In the genomic region with DNA sequence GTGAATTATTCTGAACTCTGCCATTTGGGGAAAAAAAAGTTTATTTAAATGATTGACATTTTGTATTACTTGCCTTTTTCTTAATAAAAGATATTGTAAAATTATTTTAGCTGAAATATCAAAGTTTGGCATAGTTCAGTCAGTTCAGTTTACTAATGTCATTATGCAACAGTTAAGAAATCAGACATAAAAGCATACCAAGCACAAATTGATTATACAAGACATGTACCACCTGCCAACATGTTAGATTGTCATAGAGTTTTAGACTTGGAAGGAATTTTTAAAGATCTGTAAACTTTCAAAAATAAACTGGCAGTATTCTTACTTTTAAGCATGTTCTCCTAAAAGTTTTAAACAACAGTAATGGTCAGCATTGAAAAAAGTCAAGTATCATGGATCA, we compare ENCODE assay signal across 28 cellular contexts.
A peak's percentile ranks its signal among the peaks of the same experiment; 100 is the strongest.
DNase-seq lines count a peak whose midpoint lies in the region; ATAC-seq, FAIRE-seq and TF ChIP-seq lines count a peak whose summit lies in the region.
"Had no signal": no experiment of that assay in that cellular context is flagged by ENCODE, and none has a peak within 500 bp of the region (broad histone marks: within the 10 kb centered on the region; RNA-seq: fewer than 3 reads in every experiment).

No MANE protein-coding gene starts in this region.

- BruUV-seq in HepG2 (replicated peaks; lab: Mats Ljungman, UMichigan): no TSS peak
- TSS peak; percentile 13 for BruUV-seq in Panc1 (replicated peaks; lab: Mats Ljungman, UMichigan)

- peak in 3 of 4 donors; percentile 47 to 75 (median 59) for ATAC-seq in right lobe of liver
- no peak for ATAC-seq in HepG2
- no peak for ATAC-seq in Panc1
- peak; percentile 62 for ATAC-seq in left lobe of liver
- ATAC-seq in sciatic nerve: peak; percentile 42
- no peak for ATAC-seq in GM21381 (IDR thresholded peaks at IDR 0.05; ENCODE audit: unreplicated experiment)
- ATAC-seq in HG02981 (IDR thresholded peaks at IDR 0.05; ENCODE audit: unreplicated experiment): no peak
- ATAC-seq: GM12878 had no signal

- H3K4me1 ChIP-seq in right lobe of liver: peaks cover 0 to 13% (median 4%) of the 10 kb centered on the region in 4 donors
- H3K4me1 ChIP-seq in HepG2 (ENCODE audit: insufficient read depth, low read length): peaks cover 17% of the 10 kb centered on the region
- H3K4me1 ChIP-seq in Panc1 (ENCODE audit: control insufficient read depth, insufficient read depth, low read length): no peaks in the 10 kb centered on the region
- H3K4me1 ChIP-seq: BE2C, BLaER1 had no signal

- H3K9ac ChIP-seq in HepG2 (ENCODE audit: insufficient read depth, low read depth, low read length): no peak overlapping the region
- H3K9ac ChIP-seq: BLaER1 had no signal

- intact Hi-C loops in right lobe of liver (cut with DNase I) (no loop called here), HepG2 (cut with micrococcal nuclease; ENCODE audit: unreplicated experiment) (no loop called here), Panc1 (cut with micrococcal nuclease; ENCODE audit: unreplicated experiment) (no loop called here), sciatic nerve (cut with DNase I) (no loop called here)

- H3K4me3 ChIP-seq in right lobe of liver (no peak overlapping the region), HepG2 (replicated peaks in 1 of 3; ENCODE audit: insufficient read depth in 1 of 3, low read depth in 2 of 3, low read length in 3 of 3) (no peak overlapping the region), Panc1 (ENCODE audit: low read depth in 2 of 2, low read length in 2 of 2) (no peak overlapping the region)
- H3K4me3 ChIP-seq: BLaER1, GM12878 had no signal

- H3K4me2 ChIP-seq in HepG2 (ENCODE audit: low read depth, low read length): no peak overlapping the region
- H3K4me2 ChIP-seq: BLaER1 had no signal

- no peaks in the 10 kb centered on the region for H3K9me3 ChIP-seq in right lobe of liver
- peaks cover 4% of the 10 kb centered on the region for H3K9me3 ChIP-seq in HepG2 (ENCODE audit: low read length)
- H3K9me3 ChIP-seq in Panc1 (ENCODE audit: control insufficient read depth, insufficient read depth, low read depth, low read length): no peaks in the 10 kb centered on the region
- H3K9me3 ChIP-seq: BE2C had no signal

- no peak overlapping the region for H2AFZ ChIP-seq in HepG2 (ENCODE audit: low read length)

- in situ Hi-C loops in HepG2 (cut with HindIII; ENCODE audit: extremely low pct_ligation_motif_present, low pct_unique_long_range_greater_than_20kb): no loop called here
- in situ Hi-C loops in Panc1 (cut with HindIII; ENCODE audit: low pct_unique_long_range_greater_than_20kb, low sequenced_read_pairs): no loop called here

- CTCF ChIA-PET in HepG2 (lab: Yijun Ruan, JAX; ENCODE audit: low intra/inter-chr PET ratio, low total read pairs) (no interaction called here), Panc1 (lab: Charles Lee) (interaction anchor here (0.9 to 1.0 kb wide), 2 partner anchors 34 to 77 kb away, joined by 3 to 4 read pairs; no protein-coding TSS in a partner anchor)

- H3K79me2 ChIP-seq in HepG2 (ENCODE audit: insufficient read depth, low read length): no peaks in the 10 kb centered on the region

- no peak for TF ChIP-seq RAD21 in HepG2 (CRISPR knock-in tag; IDR thresholded peaks at IDR 0.05)

- TF ChIP-seq EP300 in HepG2 (IDR thresholded peaks at IDR 0.05; ENCODE audit: low read depth in 2 of 2, low read length in 2 of 2): no peak
- TF ChIP-seq EP300 in HepG2 (CRISPR knock-in tag; IDR thresholded peaks at IDR 0.05; ENCODE audit: borderline replicate concordance): no peak

- TF ChIP-seq CTCF in right lobe of liver (IDR thresholded peaks at IDR 0.05): no peak
- TF ChIP-seq CTCF in HepG2 (CRISPR knock-in tag; IDR thresholded peaks at IDR 0.05): no peak
- TF ChIP-seq CTCF in Panc1 (IDR thresholded peaks at IDR 0.05): no peak

- H3K27ac ChIP-seq in right lobe of liver (no peak overlapping the region), HepG2 (ENCODE audit: extremely low read length, insufficient read depth, low read length) (no peak overlapping the region), Panc1 (ENCODE audit: low read length) (no peak overlapping the region)
- H3K27ac ChIP-seq: BLaER1 had no signal

- H3K36me3 ChIP-seq in right lobe of liver: no peaks in the 10 kb centered on the region
- no peaks in the 10 kb centered on the region for H3K36me3 ChIP-seq in HepG2 (replicated peaks in 1 of 2; ENCODE audit: control insufficient read depth in 1 of 2, insufficient read depth in 2 of 2, low read length in 2 of 2)
- no peaks in the 10 kb centered on the region for H3K36me3 ChIP-seq in Panc1 (ENCODE audit: control insufficient read depth, insufficient read depth, low read length)
- H3K36me3 ChIP-seq: BE2C, BLaER1 had no signal

- TF ChIP-seq POLR2A in right lobe of liver (IDR thresholded peaks at IDR 0.05) (no peak), HepG2 (IDR thresholded peaks at IDR 0.05; ENCODE audit: insufficient read depth in 1 of 2, low read depth in 2 of 2, low read length in 2 of 2) (no peak)

- DNase-seq in right lobe of liver: no peak
- DNase-seq in HepG2 (ENCODE audit: low spot score): no peak
- no peak for DNase-seq in Panc1 (ENCODE audit: low read depth, low spot score)
- no peak for DNase-seq in left lobe of liver (ENCODE audit: low spot score)
- no peak for DNase-seq in sciatic nerve (ENCODE audit: low spot score)
- DNase-seq in midbrain (lab: John Stamatoyannopoulos, UW): no peak
- DNase-seq: 8988T; ACHN; BE2C; C1 segment of cervical spinal cord; CD4-positive, alpha-beta memory T cell; CD4-positive, CD25-positive, alpha-beta regulatory T cell; CD8-positive, alpha-beta memory T cell; COR-L47; DMS 273 treated with DMSO at 0.1 percent for 48 hours; DMS153; DMS53; DMS79; DND-41; EL; GDM1 had no signal

- POLR2A ChIA-PET in HepG2 (lab: Yijun Ruan, JAX) (interaction anchor here (0.6 kb wide), 1 partner anchor 557 kb away, joined by 3 read pairs; no protein-coding TSS in a partner anchor), Panc1 (lab: Charles Lee) (no interaction called here)

- FAIRE-seq in HepG2 (lab: Jason Lieb, UNC): no peak
- FAIRE-seq: A204.1, GM12878, GM12892, GM18507 had no signal

- H4K20me1 ChIP-seq in HepG2 (ENCODE audit: insufficient read depth, low read length): no peaks in the 10 kb centered on the region
- H4K20me1 ChIP-seq: BLaER1 had no signal

- H3K27me3 ChIP-seq in right lobe of liver (no peaks in the 10 kb centered on the region), HepG2 (ENCODE audit: control insufficient read depth in 1 of 2, insufficient read depth in 2 of 2, low read length in 2 of 2) (0 out of 5 replicates have a peak, but pooled peaks cover 0 to 2% of the 10 kb centered on the region in 2 experiments), Panc1 (ENCODE audit: control insufficient read depth, insufficient read depth, low read length) (no peaks in the 10 kb centered on the region)
- H3K27me3 ChIP-seq: BLaER1 had no signal

TF ChIP-seq in HepG2, 621 proteins besides CTCF, POLR2A, EP300 and RAD21:
- TF ChIP-seq TCF7 (IDR thresholded peaks at IDR 0.05; ENCODE audit: low read depth): no peak

Comparison
In these comparisons a context has a peak if more than half of its experiments do, and no peak if none do; other contexts are left out.
1. ATAC-seq: peak in right lobe of liver (3 of 4), left lobe of liver (single experiment) and sciatic nerve (single experiment); none in HepG2 (single experiment), Panc1 (single experiment), GM21381 (single experiment) and HG02981 (single experiment).